2 cellular contexts compared by ENCODE assay signal in the genomic region with DNA sequence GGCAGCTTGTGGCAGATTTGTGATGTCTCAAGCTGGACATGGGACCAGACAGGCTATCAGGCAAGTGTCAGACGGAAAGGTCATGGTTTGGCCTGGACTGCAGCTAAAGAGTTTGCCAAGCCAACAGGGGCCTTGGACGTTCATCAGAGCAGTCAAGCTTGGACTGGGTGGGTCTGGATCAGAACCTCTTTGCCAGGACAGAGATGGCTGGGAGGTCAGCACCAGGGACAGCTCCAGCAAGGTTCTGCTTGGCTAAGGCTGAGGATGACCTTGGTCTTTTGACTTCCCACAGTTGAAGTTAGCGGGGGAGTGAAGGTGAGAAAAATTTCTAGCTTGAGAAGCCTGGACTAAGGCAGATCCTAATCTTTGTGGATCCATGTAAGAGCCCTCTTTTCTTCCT.
TF ChIP-seq lines count a peak whose summit lies in the region.

No MANE protein-coding gene starts in this region.

TF ChIP-seq in Ishikawa, 13 proteins besides CTCF, POLR2A, EP300 and RAD21 (continued from another document):
- TF ChIP-seq, protein P1, sequence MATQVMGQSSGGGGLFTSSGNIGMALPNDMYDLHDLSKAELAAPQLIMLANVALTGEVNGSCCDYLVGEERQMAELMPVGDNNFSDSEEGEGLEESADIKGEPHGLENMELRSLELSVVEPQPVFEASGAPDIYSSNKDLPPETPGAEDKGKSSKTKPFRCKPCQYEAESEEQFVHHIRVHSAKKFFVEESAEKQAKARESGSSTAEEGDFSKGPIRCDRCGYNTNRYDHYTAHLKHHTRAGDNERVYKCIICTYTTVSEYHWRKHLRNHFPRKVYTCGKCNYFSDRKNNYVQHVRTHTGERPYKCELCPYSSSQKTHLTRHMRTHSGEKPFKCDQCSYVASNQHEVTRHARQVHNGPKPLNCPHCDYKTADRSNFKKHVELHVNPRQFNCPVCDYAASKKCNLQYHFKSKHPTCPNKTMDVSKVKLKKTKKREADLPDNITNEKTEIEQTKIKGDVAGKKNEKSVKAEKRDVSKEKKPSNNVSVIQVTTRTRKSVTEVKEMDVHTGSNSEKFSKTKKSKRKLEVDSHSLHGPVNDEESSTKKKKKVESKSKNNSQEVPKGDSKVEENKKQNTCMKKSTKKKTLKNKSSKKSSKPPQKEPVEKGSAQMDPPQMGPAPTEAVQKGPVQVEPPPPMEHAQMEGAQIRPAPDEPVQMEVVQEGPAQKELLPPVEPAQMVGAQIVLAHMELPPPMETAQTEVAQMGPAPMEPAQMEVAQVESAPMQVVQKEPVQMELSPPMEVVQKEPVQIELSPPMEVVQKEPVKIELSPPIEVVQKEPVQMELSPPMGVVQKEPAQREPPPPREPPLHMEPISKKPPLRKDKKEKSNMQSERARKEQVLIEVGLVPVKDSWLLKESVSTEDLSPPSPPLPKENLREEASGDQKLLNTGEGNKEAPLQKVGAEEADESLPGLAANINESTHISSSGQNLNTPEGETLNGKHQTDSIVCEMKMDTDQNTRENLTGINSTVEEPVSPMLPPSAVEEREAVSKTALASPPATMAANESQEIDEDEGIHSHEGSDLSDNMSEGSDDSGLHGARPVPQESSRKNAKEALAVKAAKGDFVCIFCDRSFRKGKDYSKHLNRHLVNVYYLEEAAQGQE (IDR thresholded peaks at IDR 0.05; ENCODE audit: low read depth), result peak; percentile 97

TF ChIP-seq in K562, 482 proteins besides CTCF, POLR2A, EP300 and RAD21 (continued from another document and continues in another):
- TF ChIP-seq BHLHE40 (IDR thresholded peaks at IDR 0.05; ENCODE audit: low read length) (no peak), NFE2L1 (tag; IDR thresholded peaks at IDR 0.05; ENCODE audit: borderline replicate concordance, low read depth) (no peak), SMAD4 (CRISPR knock-in tag; conservative IDR thresholded peaks at IDR 0.05) (0 out of 2 replicates have a peak, but pooled peaks have one; percentile 20), ZNF699 (CRISPR knock-in tag; IDR thresholded peaks at IDR 0.05; ENCODE audit: insufficient replicate concordance) (no peak), MIER1 (IDR thresholded peaks at IDR 0.05; ENCODE audit: low read depth) (peak; percentile 95), ZNF766 (CRISPR knock-in tag; conservative IDR thresholded peaks at IDR 0.05) (peak; percentile 77), SIRT6 (IDR thresholded peaks at IDR 0.05; ENCODE audit: low read depth, low read length) (no peak), ARID1B (IDR thresholded peaks at IDR 0.05) (no peak), SMAD1 (IDR thresholded peaks at IDR 0.05; ENCODE audit: low read depth, low read length, partially characterized antibody) (no peak), ETS2 (tag; IDR thresholded peaks at IDR 0.05; ENCODE audit: borderline replicate concordance, poor library complexity, severe bottlenecking) (no peak), ZNF197 (CRISPR knock-in tag; IDR thresholded peaks at IDR 0.05; ENCODE audit: low read depth) (peak; percentile 56; the same call in 1 of the 2 replicates), ERF (CRISPR knock-in tag; IDR thresholded peaks at IDR 0.05) (no peak), BCL6 (CRISPR knock-in tag; IDR thresholded peaks at IDR 0.05) (0 out of 2 replicates have a peak, but pooled peaks have one; percentile 8), MCM5 (IDR thresholded peaks at IDR 0.05; ENCODE audit: low read depth) (no peak), ZNF253 (CRISPR knock-in tag; conservative IDR thresholded peaks at IDR 0.05) (no peak)
- TF ChIP-seq, protein P2, sequence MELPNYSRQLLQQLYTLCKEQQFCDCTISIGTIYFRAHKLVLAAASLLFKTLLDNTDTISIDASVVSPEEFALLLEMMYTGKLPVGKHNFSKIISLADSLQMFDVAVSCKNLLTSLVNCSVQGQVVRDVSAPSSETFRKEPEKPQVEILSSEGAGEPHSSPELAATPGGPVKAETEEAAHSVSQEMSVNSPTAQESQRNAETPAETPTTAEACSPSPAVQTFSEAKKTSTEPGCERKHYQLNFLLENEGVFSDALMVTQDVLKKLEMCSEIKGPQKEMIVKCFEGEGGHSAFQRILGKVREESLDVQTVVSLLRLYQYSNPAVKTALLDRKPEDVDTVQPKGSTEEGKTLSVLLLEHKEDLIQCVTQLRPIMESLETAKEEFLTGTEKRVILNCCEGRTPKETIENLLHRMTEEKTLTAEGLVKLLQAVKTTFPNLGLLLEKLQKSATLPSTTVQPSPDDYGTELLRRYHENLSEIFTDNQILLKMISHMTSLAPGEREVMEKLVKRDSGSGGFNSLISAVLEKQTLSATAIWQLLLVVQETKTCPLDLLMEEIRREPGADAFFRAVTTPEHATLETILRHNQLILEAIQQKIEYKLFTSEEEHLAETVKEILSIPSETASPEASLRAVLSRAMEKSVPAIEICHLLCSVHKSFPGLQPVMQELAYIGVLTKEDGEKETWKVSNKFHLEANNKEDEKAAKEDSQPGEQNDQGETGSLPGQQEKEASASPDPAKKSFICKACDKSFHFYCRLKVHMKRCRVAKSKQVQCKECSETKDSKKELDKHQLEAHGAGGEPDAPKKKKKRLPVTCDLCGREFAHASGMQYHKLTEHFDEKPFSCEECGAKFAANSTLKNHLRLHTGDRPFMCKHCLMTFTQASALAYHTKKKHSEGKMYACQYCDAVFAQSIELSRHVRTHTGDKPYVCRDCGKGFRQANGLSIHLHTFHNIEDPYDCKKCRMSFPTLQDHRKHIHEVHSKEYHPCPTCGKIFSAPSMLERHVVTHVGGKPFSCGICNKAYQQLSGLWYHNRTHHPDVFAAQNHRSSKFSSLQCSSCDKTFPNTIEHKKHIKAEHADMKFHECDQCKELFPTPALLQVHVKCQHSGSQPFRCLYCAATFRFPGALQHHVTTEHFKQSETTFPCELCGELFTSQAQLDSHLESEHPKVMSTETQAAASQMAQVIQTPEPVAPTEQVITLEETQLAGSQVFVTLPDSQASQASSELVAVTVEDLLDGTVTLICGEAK (IDR thresholded peaks at IDR 0.05), result peak; percentile 55; the same call in 1 of the 2 replicates
- TF ChIP-seq, protein P2 (CRISPR knock-in tag; IDR thresholded peaks at IDR 0.05), result no peak
- TF ChIP-seq, protein P3, sequence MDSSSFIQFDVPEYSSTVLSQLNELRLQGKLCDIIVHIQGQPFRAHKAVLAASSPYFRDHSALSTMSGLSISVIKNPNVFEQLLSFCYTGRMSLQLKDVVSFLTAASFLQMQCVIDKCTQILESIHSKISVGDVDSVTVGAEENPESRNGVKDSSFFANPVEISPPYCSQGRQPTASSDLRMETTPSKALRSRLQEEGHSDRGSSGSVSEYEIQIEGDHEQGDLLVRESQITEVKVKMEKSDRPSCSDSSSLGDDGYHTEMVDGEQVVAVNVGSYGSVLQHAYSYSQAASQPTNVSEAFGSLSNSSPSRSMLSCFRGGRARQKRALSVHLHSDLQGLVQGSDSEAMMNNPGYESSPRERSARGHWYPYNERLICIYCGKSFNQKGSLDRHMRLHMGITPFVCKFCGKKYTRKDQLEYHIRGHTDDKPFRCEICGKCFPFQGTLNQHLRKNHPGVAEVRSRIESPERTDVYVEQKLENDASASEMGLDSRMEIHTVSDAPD (CRISPR knock-in tag; IDR thresholded peaks at IDR 0.05), result no peak
- TF ChIP-seq, protein P4, sequence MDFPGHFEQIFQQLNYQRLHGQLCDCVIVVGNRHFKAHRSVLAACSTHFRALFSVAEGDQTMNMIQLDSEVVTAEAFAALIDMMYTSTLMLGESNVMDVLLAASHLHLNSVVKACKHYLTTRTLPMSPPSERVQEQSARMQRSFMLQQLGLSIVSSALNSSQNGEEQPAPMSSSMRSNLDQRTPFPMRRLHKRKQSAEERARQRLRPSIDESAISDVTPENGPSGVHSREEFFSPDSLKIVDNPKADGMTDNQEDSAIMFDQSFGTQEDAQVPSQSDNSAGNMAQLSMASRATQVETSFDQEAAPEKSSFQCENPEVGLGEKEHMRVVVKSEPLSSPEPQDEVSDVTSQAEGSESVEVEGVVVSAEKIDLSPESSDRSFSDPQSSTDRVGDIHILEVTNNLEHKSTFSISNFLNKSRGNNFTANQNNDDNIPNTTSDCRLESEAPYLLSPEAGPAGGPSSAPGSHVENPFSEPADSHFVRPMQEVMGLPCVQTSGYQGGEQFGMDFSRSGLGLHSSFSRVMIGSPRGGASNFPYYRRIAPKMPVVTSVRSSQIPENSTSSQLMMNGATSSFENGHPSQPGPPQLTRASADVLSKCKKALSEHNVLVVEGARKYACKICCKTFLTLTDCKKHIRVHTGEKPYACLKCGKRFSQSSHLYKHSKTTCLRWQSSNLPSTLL (IDR thresholded peaks at IDR 0.05), result no peak
- TF ChIP-seq, protein P1 (CRISPR knock-in tag; IDR thresholded peaks at IDR 0.05; ENCODE audit: low read depth), result peak; percentile 97
- TF ChIP-seq, protein P5, sequence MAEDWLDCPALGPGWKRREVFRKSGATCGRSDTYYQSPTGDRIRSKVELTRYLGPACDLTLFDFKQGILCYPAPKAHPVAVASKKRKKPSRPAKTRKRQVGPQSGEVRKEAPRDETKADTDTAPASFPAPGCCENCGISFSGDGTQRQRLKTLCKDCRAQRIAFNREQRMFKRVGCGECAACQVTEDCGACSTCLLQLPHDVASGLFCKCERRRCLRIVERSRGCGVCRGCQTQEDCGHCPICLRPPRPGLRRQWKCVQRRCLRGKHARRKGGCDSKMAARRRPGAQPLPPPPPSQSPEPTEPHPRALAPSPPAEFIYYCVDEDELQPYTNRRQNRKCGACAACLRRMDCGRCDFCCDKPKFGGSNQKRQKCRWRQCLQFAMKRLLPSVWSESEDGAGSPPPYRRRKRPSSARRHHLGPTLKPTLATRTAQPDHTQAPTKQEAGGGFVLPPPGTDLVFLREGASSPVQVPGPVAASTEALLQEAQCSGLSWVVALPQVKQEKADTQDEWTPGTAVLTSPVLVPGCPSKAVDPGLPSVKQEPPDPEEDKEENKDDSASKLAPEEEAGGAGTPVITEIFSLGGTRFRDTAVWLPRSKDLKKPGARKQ (CRISPR knock-in tag; IDR thresholded peaks at IDR 0.05), result no peak
- TF ChIP-seq, protein P6, sequence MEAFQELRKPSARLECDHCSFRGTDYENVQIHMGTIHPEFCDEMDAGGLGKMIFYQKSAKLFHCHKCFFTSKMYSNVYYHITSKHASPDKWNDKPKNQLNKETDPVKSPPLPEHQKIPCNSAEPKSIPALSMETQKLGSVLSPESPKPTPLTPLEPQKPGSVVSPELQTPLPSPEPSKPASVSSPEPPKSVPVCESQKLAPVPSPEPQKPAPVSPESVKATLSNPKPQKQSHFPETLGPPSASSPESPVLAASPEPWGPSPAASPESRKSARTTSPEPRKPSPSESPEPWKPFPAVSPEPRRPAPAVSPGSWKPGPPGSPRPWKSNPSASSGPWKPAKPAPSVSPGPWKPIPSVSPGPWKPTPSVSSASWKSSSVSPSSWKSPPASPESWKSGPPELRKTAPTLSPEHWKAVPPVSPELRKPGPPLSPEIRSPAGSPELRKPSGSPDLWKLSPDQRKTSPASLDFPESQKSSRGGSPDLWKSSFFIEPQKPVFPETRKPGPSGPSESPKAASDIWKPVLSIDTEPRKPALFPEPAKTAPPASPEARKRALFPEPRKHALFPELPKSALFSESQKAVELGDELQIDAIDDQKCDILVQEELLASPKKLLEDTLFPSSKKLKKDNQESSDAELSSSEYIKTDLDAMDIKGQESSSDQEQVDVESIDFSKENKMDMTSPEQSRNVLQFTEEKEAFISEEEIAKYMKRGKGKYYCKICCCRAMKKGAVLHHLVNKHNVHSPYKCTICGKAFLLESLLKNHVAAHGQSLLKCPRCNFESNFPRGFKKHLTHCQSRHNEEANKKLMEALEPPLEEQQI (IDR thresholded peaks at IDR 0.05), result peak; percentile 56; the same call in 1 of the 2 replicates
- TF ChIP-seq, protein P7, sequence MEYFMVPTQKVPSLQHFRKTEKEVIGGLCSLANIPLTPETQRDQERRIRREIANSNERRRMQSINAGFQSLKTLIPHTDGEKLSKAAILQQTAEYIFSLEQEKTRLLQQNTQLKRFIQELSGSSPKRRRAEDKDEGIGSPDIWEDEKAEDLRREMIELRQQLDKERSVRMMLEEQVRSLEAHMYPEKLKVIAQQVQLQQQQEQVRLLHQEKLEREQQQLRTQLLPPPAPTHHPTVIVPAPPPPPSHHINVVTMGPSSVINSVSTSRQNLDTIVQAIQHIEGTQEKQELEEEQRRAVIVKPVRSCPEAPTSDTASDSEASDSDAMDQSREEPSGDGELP (CRISPR knock-in tag; IDR thresholded peaks at IDR 0.05; ENCODE audit: borderline replicate concordance), result 0 out of 2 replicates have a peak, but pooled peaks have one; percentile 20
